In genomic region chr9:121156263-121156731, GRCh38 we compare ENCODE assay signal across 1 cellular context.
TF ChIP-seq lines count a peak whose summit lies in the region.

No MANE protein-coding gene starts in this region.

TF ChIP-seq in GM23338, 12 proteins besides CTCF, POLR2A, EP300 and RAD21 (continued from another document):
- TF ChIP-seq ZNF462 (CRISPR knock-in tag; IDR thresholded peaks at IDR 0.05) = no peak
- no peak for TF ChIP-seq ZNF114 (CRISPR knock-in tag; IDR thresholded peaks at IDR 0.05)
- TF ChIP-seq CREB1 (CRISPR knock-in tag; IDR thresholded peaks at IDR 0.05; ENCODE audit: low read depth) = no peak
TF ChIP-seq in GM23338: peak in this region for 0.
